ENCODE assay signal across 22 cellular contexts in genomic region chr17:16968786-16969185, GRCh38. TPM values are rescaled to one million over a fixed set of nuclear protein-coding genes. Genes with fewer than 3 reads are reported as not detected.
"Had no signal": no experiment of that assay in that cellular context is flagged by ENCODE, and none has a peak within 500 bp of the region (broad histone marks: within the 10 kb centered on the region; RNA-seq: fewer than 3 reads in every experiment).

No MANE protein-coding gene starts in this region.

- H3K4me3 ChIP-seq: breast epithelium, gastroesophageal sphincter, heart left ventricle, left lung, tibial artery, uterus had no signal

- H3K4me1 ChIP-seq: breast epithelium, gastroesophageal sphincter, heart left ventricle, left lung, tibial artery, uterus had no signal

- DNase-seq: activated CD4-positive, alpha-beta T cell treated with anti-CD3 and anti-CD28 coated beads for 1 hour; activated CD8-positive, alpha-beta memory T cell treated with anti-CD3 and anti-CD28 coated beads for 24 hours; activated CD8-positive, alpha-beta memory T cell treated with anti-CD3 and anti-CD28 coated beads, Interleukin-2, amount 50 U/mL, for 48 hours; activated effector memory CD4-positive, alpha-beta T cell treated with anti-CD3 and anti-CD28 coated beads, Interleukin-2, amount 50 U/mL, for 16 hours; activated naive CD4-positive, alpha-beta T cell treated with anti-CD3 and anti-CD28 coated beads, Interleukin-2, amount 50 U/mL, for 16 hours; activated T-cell treated with anti-CD3 and anti-CD28 coated beads, Interleukin-2, amount 50 U/mL, for 72 hours; cerebellar nuclear complex; cortex of kidney; effector CD4-positive, alpha-beta T cell; heart left ventricle; left lung; occipital lobe; posterior cingulate gyrus; stimulated activated naive CD8-positive, alpha-beta T cell treated with anti-CD3 and anti-CD28 coated beads, Interleukin-15, Interleukin-2, amounts not matched to agents 100 U/mL and 50 U/mL, for 24 hours; substantia nigra; tibial artery; uterus had no signal

- H3K27me3 ChIP-seq: left lung, uterus had no signal

- H3K9me3 Mint-ChIP-seq: activated T-cell treated with anti-CD3 and anti-CD28 coated beads, Interleukin-2, amount 50 U/mL, for 72 hours had no signal

- H3K9me3 ChIP-seq: breast epithelium, gastroesophageal sphincter, heart left ventricle, left lung, tibial artery, uterus had no signal

- ATAC-seq: activated T-cell treated with anti-CD3 and anti-CD28 coated beads, Interleukin-2, amount 50 U/mL, for 72 hours; esophagus mucosa; gastroesophageal sphincter; heart left ventricle; left lung; stimulated activated naive CD8-positive, alpha-beta T cell treated with anti-CD3 and anti-CD28 coated beads, Interleukin-15, Interleukin-2, amounts not matched to agents 100 U/mL and 50 U/mL, for 24 hours had no signal

- FAIRE-seq: astrocyte had no signal

- H3K27ac Mint-ChIP-seq: activated T-cell treated with anti-CD3 and anti-CD28 coated beads, Interleukin-2, amount 50 U/mL, for 72 hours had no signal

- H3K27ac ChIP-seq: breast epithelium, gastroesophageal sphincter, heart left ventricle, left lung, tibial artery, uterus had no signal

- H3K4me3 Mint-ChIP-seq: activated T-cell treated with anti-CD3 and anti-CD28 coated beads, Interleukin-2, amount 50 U/mL, for 72 hours had no signal

- H3K36me3 ChIP-seq: breast epithelium, gastroesophageal sphincter, heart left ventricle, left lung, tibial artery, uterus had no signal

RNA-seq across cellular contexts. Expression of gene TNFRSF13B, which starts 3.1 kb away (rescaled TPM):
- polyA plus RNA-seq: heart left ventricle, neural cell had no signal
